ENCODE assay signal across 8 cellular contexts in the genomic region with DNA sequence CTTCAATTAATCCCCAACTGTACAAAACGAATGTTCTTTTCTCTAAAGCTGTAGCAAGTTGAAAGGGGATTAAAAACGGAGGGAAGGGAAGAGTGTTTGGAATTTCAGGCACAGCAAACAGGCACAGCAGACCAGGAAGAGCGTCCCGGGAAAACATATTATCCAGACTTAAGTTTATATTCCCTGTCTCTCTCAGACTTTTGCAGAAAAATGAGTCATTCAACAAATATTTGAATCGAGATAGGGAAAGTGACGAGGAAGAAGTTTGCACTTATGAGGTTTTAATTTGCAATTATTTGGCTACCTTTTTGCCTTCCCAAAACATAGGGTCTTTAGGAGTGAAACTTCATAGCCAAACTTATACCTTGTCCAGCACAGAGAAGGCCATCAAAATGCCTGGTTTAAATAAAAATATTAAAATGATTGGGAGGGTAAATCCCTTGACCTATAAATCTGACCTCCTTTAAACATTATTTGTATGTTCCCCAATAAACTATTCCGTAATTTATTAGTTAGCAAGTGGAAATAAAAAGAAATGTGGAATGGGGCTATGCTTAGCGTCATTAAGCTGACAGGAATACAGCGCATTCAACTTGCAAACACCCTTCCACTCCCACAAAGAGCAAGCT. TPM values are rescaled to one million over a fixed set of nuclear protein-coding genes. Genes with fewer than 3 reads are reported as not detected.
DNase-seq lines count a peak whose midpoint lies in the region; ATAC-seq and TF ChIP-seq lines count a peak whose summit lies in the region.

No MANE protein-coding gene starts in this region.

- H3K36me3 Mint-ChIP-seq in osteocyte (ENCODE audit: unreplicated experiment) = no peaks in the 10 kb centered on the region

- POLR2A ChIA-PET in RWPE1 (lab: Yijun Ruan, JAX; ENCODE audit: low non-redundant PET) = interaction anchor here (0.6 to 1.7 kb wide), 8 partner anchors 20 to 553 kb away, joined by 3 to 22 read pairs (median 6); a partner anchor contains a TSS

- peak overlapping the region; percentile 94 for H3K27ac Mint-ChIP-seq in osteocyte (ENCODE audit: unreplicated experiment)

- no peaks in the 10 kb centered on the region for H3K27me3 Mint-ChIP-seq in osteocyte (ENCODE audit: unreplicated experiment)

- peaks cover 18% of the 10 kb centered on the region for H3K4me1 Mint-ChIP-seq in osteocyte (ENCODE audit: unreplicated experiment)

- DNase-seq in RWPE1 (ENCODE audit: low spot score) (peak; percentile 38), epithelial cell of proximal tubule (ENCODE audit: low read depth) (no peak), osteocyte (ENCODE audit: extremely low spot score, unreplicated experiment) (no peak), OCI-M1 (lab: John Stamatoyannopoulos, UW) (no peak), pons (ENCODE audit: low spot score) (no peak), NCI-H345 treated with DMSO at 0.1 percent for 48 hours (lab: John Stamatoyannopoulos, UW; ENCODE audit: unreplicated experiment) (no peak)

- no peaks in the 10 kb centered on the region for H3K9me3 Mint-ChIP-seq in osteocyte (ENCODE audit: unreplicated experiment)

- TF ChIP-seq CTCF in RWPE1 (conservative IDR thresholded peaks at IDR 0.05; ENCODE audit: low read depth) = no peak
- TF ChIP-seq CTCF in epithelial cell of proximal tubule (conservative IDR thresholded peaks at IDR 0.05; ENCODE audit: low read depth, low read length) = no peak
- no peak for TF ChIP-seq CTCF in osteocyte (IDR thresholded peaks at IDR 0.05)

- H3K27ac ChIP-seq in RWPE1 = peak overlapping the region; percentile 89

- CTCF ChIA-PET in RWPE1 (lab: Yijun Ruan, JAX) = interaction anchor here (0.7 to 1.3 kb wide), 3 partner anchors 15 to 111 kb away, joined by 3 to 4 read pairs (median 3); no protein-coding TSS in a partner anchor

- H3K4me3 ChIP-seq in epithelial cell of proximal tubule (ENCODE audit: low read depth, low read length) = peak overlapping the region; percentile 31

- peak overlapping the region; percentile 84 for H3K4me3 Mint-ChIP-seq in osteocyte (ENCODE audit: unreplicated experiment)

- peak; percentile 76 for ATAC-seq in GM18498 (IDR thresholded peaks at IDR 0.05; ENCODE audit: unreplicated experiment)
- peak; percentile 74 for ATAC-seq in HG02642 (IDR thresholded peaks at IDR 0.05; ENCODE audit: poor library complexity, unreplicated experiment)

RNA-seq across cellular contexts. Expression of gene HFE, which starts 16.0 kb away (rescaled TPM):
- total RNA-seq in epithelial cell of proximal tubule (5.1 and 5.3 TPM in 2 replicates), osteocyte (6.0 and 6.2 TPM in 2 replicates)
